Comparison of ENCODE assay signal across 26 cellular contexts in the genomic region with DNA sequence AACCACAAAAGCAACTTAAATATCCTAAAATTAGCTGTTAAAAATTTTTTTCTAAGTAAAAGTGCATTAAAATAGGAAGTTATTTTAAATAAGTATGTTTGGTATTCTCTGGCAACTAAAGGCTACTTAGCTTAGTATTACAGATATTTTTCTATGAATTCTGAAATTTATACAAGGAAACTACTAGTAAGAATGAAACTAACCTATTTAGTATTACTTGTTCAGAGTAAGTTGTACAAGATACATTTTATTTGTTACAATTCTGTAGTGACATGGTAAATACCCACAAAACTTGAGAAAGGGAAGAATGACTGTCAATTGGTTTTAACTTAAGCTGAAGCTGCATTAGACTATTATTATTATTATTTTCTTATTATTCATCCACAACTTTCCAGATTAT. TPM values are rescaled to one million over a fixed set of nuclear protein-coding genes. Genes with fewer than 3 reads are reported as not detected.
DNase-seq lines count a peak whose midpoint lies in the region; ATAC-seq and TF ChIP-seq lines count a peak whose summit lies in the region.
"Had no signal": no experiment of that assay in that cellular context is flagged by ENCODE, and none has a peak within 500 bp of the region (broad histone marks: within the 10 kb centered on the region; RNA-seq: fewer than 3 reads in every experiment).

No MANE protein-coding gene starts in this region.

- H3K9me3 ChIP-seq in Karpas-422 (ENCODE audit: low read length) (no peaks in the 10 kb centered on the region), osteoblast (ENCODE audit: low read depth, low read length) (no peaks in the 10 kb centered on the region), uterus (no peaks in the 10 kb centered on the region), MG63 (no peaks in the 10 kb centered on the region; the same call in 1 of the 2 replicates)
- H3K9me3 ChIP-seq: A549, BE2C, breast epithelium, upper lobe of left lung had no signal

- CTCF ChIA-PET in activated CD8-positive, alpha-beta T cell treated with anti-CD3 and anti-CD28 coated beads for 36 hours (lab: Charles Lee), result interaction anchor here (1.1 to 1.5 kb wide), 3 partner anchors 10 to 108 kb away, joined by 3 to 4 read pairs (median 3); no protein-coding TSS in a partner anchor
- CTCF ChIA-PET in activated CD8-positive, alpha-beta T cell treated with anti-CD3 and anti-CD28 coated beads, Interleukin-2, amount 10 ng/mL, durations not matched to agents 7 days and 5 days (lab: Charles Lee), result interaction anchor here (2.0 kb wide), 1 partner anchor 17 kb away, joined by 5 read pairs; no protein-coding TSS in a partner anchor

- H3K4me1 ChIP-seq in Karpas-422 (ENCODE audit: low read length), result peaks cover 55% of the 10 kb centered on the region
- H3K4me1 ChIP-seq in osteoblast (ENCODE audit: insufficient read depth, low read length), result peaks cover 26% of the 10 kb centered on the region
- H3K4me1 ChIP-seq in uterus, result peaks cover 5 to 23% of the 10 kb centered on the region in 2 donors
- H3K4me1 ChIP-seq: BE2C had no signal

- no peak overlapping the region for H3K4me3 ChIP-seq in Karpas-422 (ENCODE audit: low read length)
- H3K4me3 ChIP-seq in osteoblast (ENCODE audit: insufficient read depth, low read length), result no peak overlapping the region
- no peak overlapping the region for H3K4me3 ChIP-seq in uterus
- H3K4me3 ChIP-seq in MG63, result no peak overlapping the region
- H3K4me3 ChIP-seq: A549, breast epithelium, GM23248, upper lobe of left lung had no signal

- H3K9me3 Mint-ChIP-seq in activated CD8-positive, alpha-beta T cell treated with anti-CD3 and anti-CD28 coated beads for 36 hours, result no peaks in the 10 kb centered on the region
- H3K9me3 Mint-ChIP-seq in activated CD8-positive, alpha-beta T cell treated with anti-CD3 and anti-CD28 coated beads, Interleukin-2, amount 10 ng/mL, durations not matched to agents 7 days and 5 days (ENCODE audit: insufficient read depth), result no peaks in the 10 kb centered on the region
- H3K9me3 Mint-ChIP-seq: activated naive CD4-positive, alpha-beta T cell treated with anti-CD3 and anti-CD28 coated beads for 36 hours had no signal

- peaks cover 98% of the 10 kb centered on the region for H3K79me2 ChIP-seq in Karpas-422 (ENCODE audit: low read length)
- peaks cover 83% of the 10 kb centered on the region for H3K79me2 ChIP-seq in osteoblast (ENCODE audit: insufficient read depth, low read length)

- peak; percentile 9 for ATAC-seq in activated CD8-positive, alpha-beta T cell treated with anti-CD3 and anti-CD28 coated beads for 36 hours
- no peak for ATAC-seq in activated CD8-positive, alpha-beta T cell treated with anti-CD3 and anti-CD28 coated beads, Interleukin-2, amount 10 ng/mL, durations not matched to agents 7 days and 5 days
- ATAC-seq in GM21515 (IDR thresholded peaks at IDR 0.05; ENCODE audit: unreplicated experiment), result peak; percentile 27
- ATAC-seq: A549, left lobe of liver, Right ventricle myocardium inferior had no signal

- H3K27ac Mint-ChIP-seq in activated CD8-positive, alpha-beta T cell treated with anti-CD3 and anti-CD28 coated beads for 36 hours, result no peak overlapping the region
- H3K27ac Mint-ChIP-seq in activated CD8-positive, alpha-beta T cell treated with anti-CD3 and anti-CD28 coated beads, Interleukin-2, amount 10 ng/mL, durations not matched to agents 7 days and 5 days, result no peak overlapping the region
- H3K27ac Mint-ChIP-seq: activated naive CD4-positive, alpha-beta T cell treated with anti-CD3 and anti-CD28 coated beads for 36 hours had no signal

- H3K9ac ChIP-seq in Karpas-422 (ENCODE audit: low read length), result no peak overlapping the region
- H3K9ac ChIP-seq: GM23248 had no signal

- TF ChIP-seq CTCF in activated CD8-positive, alpha-beta T cell treated with anti-CD3 and anti-CD28 coated beads for 36 hours (IDR thresholded peaks at IDR 0.05), result no peak
- TF ChIP-seq CTCF in osteoblast (IDR thresholded peaks at IDR 0.05; ENCODE audit: extremely low read depth, low read depth, low read length), result no peak
- no peak for TF ChIP-seq CTCF in uterus (IDR thresholded peaks at IDR 0.05)

- peaks cover 60% of the 10 kb centered on the region for H3K4me1 Mint-ChIP-seq in activated CD8-positive, alpha-beta T cell treated with anti-CD3 and anti-CD28 coated beads for 36 hours (ENCODE audit: low read depth)
- H3K4me1 Mint-ChIP-seq in activated CD8-positive, alpha-beta T cell treated with anti-CD3 and anti-CD28 coated beads, Interleukin-2, amount 10 ng/mL, durations not matched to agents 7 days and 5 days (ENCODE audit: low read depth), result peaks cover 46% of the 10 kb centered on the region

- H3K36me3 ChIP-seq in Karpas-422 (ENCODE audit: insufficient read depth, low read length), result peaks cover 42% of the 10 kb centered on the region
- no peaks in the 10 kb centered on the region for H3K36me3 ChIP-seq in osteoblast (ENCODE audit: insufficient read depth, low read length)
- no peaks in the 10 kb centered on the region for H3K36me3 ChIP-seq in uterus
- peaks cover 62% of the 10 kb centered on the region for H3K36me3 ChIP-seq in MG63
- H3K36me3 ChIP-seq: breast epithelium, upper lobe of left lung had no signal

- H3K27me3 ChIP-seq in Karpas-422 (ENCODE audit: low read length), result no peaks in the 10 kb centered on the region
- H3K27me3 ChIP-seq in osteoblast (ENCODE audit: insufficient read depth, low read length), result no peaks in the 10 kb centered on the region
- no peaks in the 10 kb centered on the region for H3K27me3 ChIP-seq in uterus
- no peaks in the 10 kb centered on the region for H3K27me3 ChIP-seq in MG63
- H3K27me3 ChIP-seq: BE2C, breast epithelium, upper lobe of left lung had no signal

- H2AFZ ChIP-seq in Karpas-422 (ENCODE audit: low read length) (no peak overlapping the region), osteoblast (ENCODE audit: low read length) (no peak overlapping the region)
- H2AFZ ChIP-seq: GM23248 had no signal

- H3K27ac ChIP-seq in Karpas-422 (ENCODE audit: low read length) (0 out of 2 replicates have a peak overlapping the region, but pooled peaks have one; percentile 7), osteoblast (ENCODE audit: low read depth, low read length) (peak overlapping the region; percentile 31), uterus (no peak overlapping the region)
- H3K27ac ChIP-seq: A549, breast epithelium, GM23248, upper lobe of left lung had no signal

- H3K4me2 ChIP-seq in Karpas-422 (ENCODE audit: low read depth, low read length, poor library complexity, severe bottlenecking) (peak overlapping the region; percentile 15), osteoblast (ENCODE audit: insufficient read depth, low read length) (no peak overlapping the region)
- H3K4me2 ChIP-seq: A549 had no signal

- POLR2A ChIA-PET in activated CD8-positive, alpha-beta T cell treated with anti-CD3 and anti-CD28 coated beads for 36 hours (lab: Charles Lee), result no interaction called here
- POLR2A ChIA-PET in activated CD8-positive, alpha-beta T cell treated with anti-CD3 and anti-CD28 coated beads, Interleukin-2, amount 10 ng/mL, durations not matched to agents 7 days and 5 days (lab: Charles Lee), result no interaction called here

- no peak for DNase-seq in activated CD8-positive, alpha-beta T cell treated with anti-CD3 and anti-CD28 coated beads for 36 hours
- no peak for DNase-seq in activated CD8-positive, alpha-beta T cell treated with anti-CD3 and anti-CD28 coated beads, Interleukin-2, amount 10 ng/mL, durations not matched to agents 7 days and 5 days
- DNase-seq in Karpas-422, result no peak
- no peak for DNase-seq in osteoblast (ENCODE audit: insufficient read length, low spot score, missing footprints)
- no peak for DNase-seq in DMS79 (lab: John Stamatoyannopoulos, UW)
- no peak for DNase-seq in uterus
- no peak for DNase-seq in MG63
- DNase-seq: activated naive CD4-positive, alpha-beta T cell treated with anti-CD3 and anti-CD28 coated beads for 36 hours; activated T-cell treated with anti-CD3 and anti-CD28 coated beads, Interleukin-2, amount 50 U/mL, for 48 hours; amygdala; BE2C; effector CD8-positive, alpha-beta T cell; erythroblast; GF-D8; GM23248; mesendoderm; NCI-H1417 treated with DMSO at 0.1 percent for 48 hours; NCI-H446 treated with DMSO at 0.1 percent for 48 hours; substantia nigra; SW 1271; upper lobe of left lung had no signal

- intact Hi-C loops in activated CD8-positive, alpha-beta T cell treated with anti-CD3 and anti-CD28 coated beads for 36 hours (cut with micrococcal nuclease), result no loop called here
- intact Hi-C loops in uterus (cut with DNase I; ENCODE audit: low total_unique reads), result no loop called here

- H3K36me3 Mint-ChIP-seq in activated CD8-positive, alpha-beta T cell treated with anti-CD3 and anti-CD28 coated beads for 36 hours (ENCODE audit: low read depth), result peaks cover 29% of the 10 kb centered on the region
- H3K36me3 Mint-ChIP-seq in activated CD8-positive, alpha-beta T cell treated with anti-CD3 and anti-CD28 coated beads, Interleukin-2, amount 10 ng/mL, durations not matched to agents 7 days and 5 days (ENCODE audit: low read depth), result peaks cover 34% of the 10 kb centered on the region

- no peak overlapping the region for H3K4me3 Mint-ChIP-seq in activated CD8-positive, alpha-beta T cell treated with anti-CD3 and anti-CD28 coated beads for 36 hours
- no peak overlapping the region for H3K4me3 Mint-ChIP-seq in activated CD8-positive, alpha-beta T cell treated with anti-CD3 and anti-CD28 coated beads, Interleukin-2, amount 10 ng/mL, durations not matched to agents 7 days and 5 days
- H3K4me3 Mint-ChIP-seq: activated naive CD4-positive, alpha-beta T cell treated with anti-CD3 and anti-CD28 coated beads for 36 hours had no signal

- no peaks in the 10 kb centered on the region for H3K9me2 ChIP-seq in Karpas-422 (replicated peaks; ENCODE audit: insufficient read depth, low read length)

- H3K27me3 Mint-ChIP-seq in activated CD8-positive, alpha-beta T cell treated with anti-CD3 and anti-CD28 coated beads for 36 hours, result no peaks in the 10 kb centered on the region
- no peaks in the 10 kb centered on the region for H3K27me3 Mint-ChIP-seq in activated CD8-positive, alpha-beta T cell treated with anti-CD3 and anti-CD28 coated beads, Interleukin-2, amount 10 ng/mL, durations not matched to agents 7 days and 5 days (ENCODE audit: low read depth)

- H4K20me1 ChIP-seq in Karpas-422 (ENCODE audit: insufficient read depth, low read depth, low read length) (no peaks in the 10 kb centered on the region), osteoblast (ENCODE audit: insufficient read depth, low read length) (no peaks in the 10 kb centered on the region)

- TF ChIP-seq POLR2A in uterus (IDR thresholded peaks at IDR 0.05), result no peak

RNA-seq across cellular contexts. Expression of gene PHIP, which starts 6.5 kb away (rescaled TPM):
- total RNA-seq in activated CD8-positive, alpha-beta T cell treated with anti-CD3 and anti-CD28 coated beads for 36 hours, result 10 to 100 TPM; 24.7 to 25.7 TPM
- total RNA-seq in activated CD8-positive, alpha-beta T cell treated with anti-CD3 and anti-CD28 coated beads, Interleukin-2, amount 10 ng/mL, durations not matched to agents 7 days and 5 days, result 10 to 100 TPM; 29.1 to 30.2 TPM
- total RNA-seq in Karpas-422 (2014; rRNA removed; shearing (Covaris generic); ENCODE audit: low replicate concordance), result 27.6 and 52.4 TPM in 2 replicates
- 23.9 and 24.5 TPM in 2 replicates for total RNA-seq in osteoblast
- total RNA-seq in uterus, result 10 to 100 TPM; 40.6 to 85.3 (median 53.9) TPM
- 7.6 and 15.4 TPM in 2 replicates for total RNA-seq in MG63 (2014; rRNA removed; shearing (Covaris generic); ENCODE audit: low replicate concordance)

Comparison
In these comparisons a context has a peak if more than half of its experiments do, and no peak if none do; other contexts are left out.
1. H3K27ac ChIP-seq: peak in Karpas-422 (single experiment) and osteoblast (single experiment); none in uterus (0 of 2).